26 cellular contexts compared by ENCODE assay signal in genomic region chr21:31185663-31186062, GRCh38.
A peak's percentile ranks its signal among the peaks of the same experiment; 100 is the strongest.
DNase-seq lines count a peak whose midpoint lies in the region; ATAC-seq and TF ChIP-seq lines count a peak whose summit lies in the region.
"Had no signal": no experiment of that assay in that cellular context is flagged by ENCODE, and none has a peak within 500 bp of the region (broad histone marks: within the 10 kb centered on the region; RNA-seq: fewer than 3 reads in every experiment).

No MANE protein-coding gene starts in this region.

- no peaks in the 10 kb centered on the region for H3K27me3 ChIP-seq in CD8-positive, alpha-beta T cell (ENCODE audit: insufficient read depth, low read length)
- H3K27me3 ChIP-seq: left lung, neural progenitor cell, tibial artery had no signal

- intact Hi-C loops in CD8-positive, alpha-beta T cell (cut with DNase I, micrococcal nuclease), result loop anchor here in 1 of 2 experiments (10.0 kb wide), 1 partner anchor 549 kb away; the partner anchor contains the start of gene SCAF4

- ATAC-seq in CD8-positive, alpha-beta T cell, result no peak
- ATAC-seq in HG03439 (IDR thresholded peaks at IDR 0.05; ENCODE audit: unreplicated experiment), result no peak
- ATAC-seq: GM23338; left lung; psoas muscle; stimulated activated naive B cell treated with anti-CD40 and anti-IgM and Interleukin-4, amounts not matched to agents 10 μg/mL and 1 μg/mL and 100 μg/mL, for 72 hours had no signal

- no peaks in the 10 kb centered on the region for H3K27me3 Mint-ChIP-seq in CD8-positive, alpha-beta T cell (ENCODE audit: low read depth)
- H3K27me3 Mint-ChIP-seq in T-helper 1 cell treated with Interleukin-12 subunit alpha and Interleukin-12 subunit beta and Interleukin-4 antibody, amounts not matched to agents 30 μg/mL and 1 μg/mL, for 36 hours (ENCODE audit: low read depth), result no peaks in the 10 kb centered on the region

- TF ChIP-seq CTCF in CD8-positive, alpha-beta T cell (IDR thresholded peaks at IDR 0.05), result no peak

- H3K4me3 ChIP-seq in CD8-positive, alpha-beta T cell (ENCODE audit: low read depth, low read length), result no peak overlapping the region
- H3K4me3 ChIP-seq: GM23338, left lung, neural progenitor cell, psoas muscle, tibial artery had no signal

- peak; percentile 43 for DNase-seq in activated CD4-positive, alpha-beta T cell treated with anti-CD3 and anti-CD28 coated beads for 48 hours
- DNase-seq in activated CD4-positive, alpha-beta T cell treated with anti-CD3 and anti-CD28 coated beads, Interleukin-2, amount 50 U/mL, for 1 hour, result no peak
- no peak for DNase-seq in CD8-positive, alpha-beta T cell
- DNase-seq in cerebellar cortex (ENCODE audit: low spot score) (peak; percentile 50), KBM-7 (no peak), DMS53 treated with DMSO at 0.1 percent for 48 hours (lab: John Stamatoyannopoulos, UW; ENCODE audit: unreplicated experiment) (no peak)
- DNase-seq: ACHN; amniotic stem cell; C1 segment of cervical spinal cord; dermis blood vessel endothelial cell; GF-D8; head of caudate nucleus; IMR-90; left lung; midbrain; NCI-H1694 treated with DMSO at 0.1 percent for 48 hours; NCI-H226; psoas muscle; stimulated activated CD4-positive, alpha-beta T cell treated with anti-CD3 and anti-CD28 coated beads, Interleukin-2, amount 100 ng/mL, for 24 hours; stimulated activated naive B cell treated with anti-CD40 and anti-IgM and Interleukin-4, amounts not matched to agents 10 μg/mL and 1 μg/mL and 100 μg/mL, for 72 hours; tibial artery had no signal

- in situ Hi-C loops in KBM-7 (cut with MboI; ENCODE audit: low pct_unique_long_range_greater_than_20kb, low sequenced_read_pairs), result loop anchor here (25.0 kb wide), 1 partner anchor 402 kb away; no protein-coding TSS in a partner anchor

- no peaks in the 10 kb centered on the region for H3K36me3 ChIP-seq in CD8-positive, alpha-beta T cell (ENCODE audit: insufficient read depth, low read length)
- H3K36me3 ChIP-seq: left lung, neural progenitor cell, tibial artery had no signal

- H3K9me3 Mint-ChIP-seq in CD8-positive, alpha-beta T cell, result no peaks in the 10 kb centered on the region
- no peaks in the 10 kb centered on the region for H3K9me3 Mint-ChIP-seq in T-helper 1 cell treated with Interleukin-12 subunit alpha and Interleukin-12 subunit beta and Interleukin-4 antibody, amounts not matched to agents 30 μg/mL and 1 μg/mL, for 36 hours
- H3K9me3 Mint-ChIP-seq: GM23338; neural progenitor cell; stimulated activated naive B cell treated with anti-CD40 and anti-IgM and Interleukin-4, amounts not matched to agents 10 μg/mL and 1 μg/mL and 100 μg/mL, for 72 hours had no signal

- CTCF ChIA-PET in CD8-positive, alpha-beta T cell (lab: Charles Lee), result interaction anchor here (0.9 to 1.6 kb wide), 4 partner anchors 10 to 395 kb away, joined by 3 to 4 read pairs (median 4); no protein-coding TSS in a partner anchor

- peak overlapping the region; percentile 90 for H3K27ac Mint-ChIP-seq in CD8-positive, alpha-beta T cell
- H3K27ac Mint-ChIP-seq in T-helper 1 cell treated with Interleukin-12 subunit alpha and Interleukin-12 subunit beta and Interleukin-4 antibody, amounts not matched to agents 30 μg/mL and 1 μg/mL, for 36 hours, result peak overlapping the region; percentile 82
- H3K27ac Mint-ChIP-seq: GM23338; neural progenitor cell; stimulated activated naive B cell treated with anti-CD40 and anti-IgM and Interleukin-4, amounts not matched to agents 10 μg/mL and 1 μg/mL and 100 μg/mL, for 72 hours had no signal

- no peak overlapping the region for H3K27ac ChIP-seq in CD8-positive, alpha-beta T cell (ENCODE audit: low read depth, low read length)
- H3K27ac ChIP-seq: HL-60, left lung, neural progenitor cell, psoas muscle, tibial artery had no signal

- H3K36me3 Mint-ChIP-seq in CD8-positive, alpha-beta T cell, result no peaks in the 10 kb centered on the region
- peaks cover 60% of the 10 kb centered on the region for H3K36me3 Mint-ChIP-seq in T-helper 1 cell treated with Interleukin-12 subunit alpha and Interleukin-12 subunit beta and Interleukin-4 antibody, amounts not matched to agents 30 μg/mL and 1 μg/mL, for 36 hours (ENCODE audit: low read depth)

- peak overlapping the region; percentile 74 for H3K4me3 Mint-ChIP-seq in CD8-positive, alpha-beta T cell
- H3K4me3 Mint-ChIP-seq in T-helper 1 cell treated with Interleukin-12 subunit alpha and Interleukin-12 subunit beta and Interleukin-4 antibody, amounts not matched to agents 30 μg/mL and 1 μg/mL, for 36 hours, result peak overlapping the region; percentile 74
- H3K4me3 Mint-ChIP-seq: GM23338; neural progenitor cell; stimulated activated naive B cell treated with anti-CD40 and anti-IgM and Interleukin-4, amounts not matched to agents 10 μg/mL and 1 μg/mL and 100 μg/mL, for 72 hours had no signal

- POLR2A ChIA-PET in CD8-positive, alpha-beta T cell (lab: Charles Lee), result interaction anchor here (0.7 to 1.0 kb wide), 2 partner anchors 10 to 373 kb away, joined by 3 to 4 read pairs; no protein-coding TSS in a partner anchor

- no peaks in the 10 kb centered on the region for H3K9me3 ChIP-seq in CD8-positive, alpha-beta T cell (ENCODE audit: low read length)
- H3K9me3 ChIP-seq: left lung, psoas muscle, tibial artery had no signal

- peaks cover 65% of the 10 kb centered on the region for H3K4me1 ChIP-seq in CD8-positive, alpha-beta T cell (ENCODE audit: insufficient read depth, low read length)
- H3K4me1 ChIP-seq: left lung, neural progenitor cell, psoas muscle, tibial artery had no signal

- peaks cover 66% of the 10 kb centered on the region for H3K4me1 Mint-ChIP-seq in CD8-positive, alpha-beta T cell (ENCODE audit: low read depth)
- peaks cover 70% of the 10 kb centered on the region for H3K4me1 Mint-ChIP-seq in T-helper 1 cell treated with Interleukin-12 subunit alpha and Interleukin-12 subunit beta and Interleukin-4 antibody, amounts not matched to agents 30 μg/mL and 1 μg/mL, for 36 hours (ENCODE audit: low read depth)

Comparison
In these comparisons a context has a peak if more than half of its experiments do, and no peak if none do; other contexts are left out.
1. DNase-seq: peak in activated CD4-positive, alpha-beta T cell treated with anti-CD3 and anti-CD28 coated beads for 48 hours (single experiment) and cerebellar cortex (single experiment); none in activated CD4-positive, alpha-beta T cell treated with anti-CD3 and anti-CD28 coated beads, Interleukin-2, amount 50 U/mL, for 1 hour (single experiment), CD8-positive, alpha-beta T cell (0 of 7), KBM-7 (single experiment) and DMS53 treated with DMSO at 0.1 percent for 48 hours (single experiment).